Comparison of ENCODE assay signal across 1 cellular context in genomic region chr17:57534863-57535651, GRCh38.
A peak's percentile ranks its signal among the peaks of the same experiment; 100 is the strongest.
TF ChIP-seq lines count a peak whose summit lies in the region.

No MANE protein-coding gene starts in this region.

TF ChIP-seq in SK-N-SH, 30 proteins besides CTCF, POLR2A, EP300 and RAD21 (continued from another document):
- TF ChIP-seq, protein P1, sequence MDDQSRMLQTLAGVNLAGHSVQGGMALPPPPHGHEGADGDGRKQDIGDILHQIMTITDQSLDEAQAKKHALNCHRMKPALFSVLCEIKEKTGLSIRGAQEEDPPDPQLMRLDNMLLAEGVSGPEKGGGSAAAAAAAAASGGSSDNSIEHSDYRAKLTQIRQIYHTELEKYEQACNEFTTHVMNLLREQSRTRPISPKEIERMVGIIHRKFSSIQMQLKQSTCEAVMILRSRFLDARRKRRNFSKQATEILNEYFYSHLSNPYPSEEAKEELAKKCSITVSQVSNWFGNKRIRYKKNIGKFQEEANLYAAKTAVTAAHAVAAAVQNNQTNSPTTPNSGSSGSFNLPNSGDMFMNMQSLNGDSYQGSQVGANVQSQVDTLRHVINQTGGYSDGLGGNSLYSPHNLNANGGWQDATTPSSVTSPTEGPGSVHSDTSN (IDR thresholded peaks at IDR 0.05) = peak; percentile 83
- TF ChIP-seq SMC3 (IDR thresholded peaks at IDR 0.05; ENCODE audit: low read depth, low read length) = no peak
- TF ChIP-seq, protein P2, sequence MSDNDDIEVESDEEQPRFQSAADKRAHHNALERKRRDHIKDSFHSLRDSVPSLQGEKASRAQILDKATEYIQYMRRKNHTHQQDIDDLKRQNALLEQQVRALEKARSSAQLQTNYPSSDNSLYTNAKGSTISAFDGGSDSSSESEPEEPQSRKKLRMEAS (IDR thresholded peaks at IDR 0.05; ENCODE audit: low read depth) = no peak
- TF ChIP-seq RFX5 (IDR thresholded peaks at IDR 0.05; ENCODE audit: low read length) = no peak
- 0 out of 2 replicates have a peak, but pooled peaks have one; percentile 29 for TF ChIP-seq TCF12 (IDR thresholded peaks at IDR 0.05)
- TF ChIP-seq FOSL2 (IDR thresholded peaks at IDR 0.05; ENCODE audit: borderline replicate concordance, low read depth) = no peak
- TF ChIP-seq CHD2 (IDR thresholded peaks at IDR 0.05; ENCODE audit: low read length, partially characterized antibody) = peak; percentile 77
- no peak for TF ChIP-seq FOXM1 (IDR thresholded peaks at IDR 0.05; ENCODE audit: low read depth)
- 0 out of 2 replicates have a peak, but pooled peaks have one; percentile 19 for TF ChIP-seq SIN3A (IDR thresholded peaks at IDR 0.05; ENCODE audit: borderline replicate concordance, low read depth, low read length)
- no peak for TF ChIP-seq JUND (IDR thresholded peaks at IDR 0.05)
